ENCODE assay signal across 21 cellular contexts in the genomic region with DNA sequence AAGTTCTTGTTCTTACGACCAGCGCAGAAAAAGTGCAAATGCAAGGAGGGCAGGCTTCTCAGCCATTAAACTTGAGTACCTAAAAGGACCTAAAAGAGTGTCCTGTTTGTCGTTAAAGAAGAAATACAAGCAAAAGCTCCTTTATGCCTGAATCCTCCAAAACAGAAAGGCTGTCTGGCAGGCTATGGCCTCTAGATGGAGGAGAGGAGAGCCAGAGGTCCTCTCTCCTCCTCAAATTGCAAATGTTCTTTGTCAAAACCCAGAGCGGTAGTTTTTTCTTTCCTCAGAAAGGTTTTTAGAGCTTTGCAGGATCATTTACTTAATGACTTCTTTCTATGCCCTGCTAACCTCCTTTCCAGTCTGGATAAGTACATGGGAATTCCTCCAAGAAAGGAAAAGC. TPM values are rescaled to one million over a fixed set of nuclear protein-coding genes. Genes with fewer than 3 reads are reported as not detected.
"Had no signal": no experiment of that assay in that cellular context is flagged by ENCODE, and none has a peak within 500 bp of the region (broad histone marks: within the 10 kb centered on the region; RNA-seq: fewer than 3 reads in every experiment).

No MANE protein-coding gene starts in this region.

- H3K4me3 Mint-ChIP-seq: activated naive CD4-positive, alpha-beta T cell treated with anti-CD3 and anti-CD28 coated beads, Interleukin-2, amount 50 U/mL, for 24 hours; activated T-cell treated with anti-CD3 and anti-CD28 coated beads, Interleukin-2, amount 50 U/mL, for 72 hours; dendritic cell treated with granulocyte-macrophage colony-stimulating factor and Interleukin-4, amounts not matched to agents 40 ng/mL and 50 ng/mL, for 4 days; stimulated activated naive CD8-positive, alpha-beta T cell treated with anti-CD3 and anti-CD28 coated beads, Interleukin-15, amount 100 ng/mL, for 72 hours; T-helper 1 cell treated with Interleukin-12 subunit alpha and Interleukin-12 subunit beta and Interleukin-4 antibody, amounts not matched to agents 30 μg/mL and 1 μg/mL, for 36 hours had no signal

- H3K36me3 ChIP-seq: adrenal gland, right lobe of liver, suprapubic skin had no signal

- H3K9me3 Mint-ChIP-seq: activated naive CD4-positive, alpha-beta T cell treated with anti-CD3 and anti-CD28 coated beads, Interleukin-2, amount 50 U/mL, for 24 hours; dendritic cell treated with granulocyte-macrophage colony-stimulating factor and Interleukin-4, amounts not matched to agents 40 ng/mL and 50 ng/mL, for 4 days had no signal

- DNase-seq: activated gamma-delta T cell; activated T-cell treated with anti-CD3 and anti-CD28 coated beads, Interleukin-2, amount 50 U/mL, for 72 hours; adrenal gland; effector CD8-positive, alpha-beta T cell; midbrain; psoas muscle; right lobe of liver; stimulated activated CD4-positive, alpha-beta T cell treated with anti-CD3 and anti-CD28 coated beads, Interleukin-4, amount 100 ng/mL, for 1 hour; stimulated activated naive CD8-positive, alpha-beta T cell treated with anti-CD3 and anti-CD28 coated beads, Interleukin-15, amount 100 ng/mL, for 72 hours; trophoblast cell had no signal

- H3K27ac Mint-ChIP-seq: activated naive CD4-positive, alpha-beta T cell treated with anti-CD3 and anti-CD28 coated beads, Interleukin-2, amount 50 U/mL, for 24 hours; activated T-cell treated with anti-CD3 and anti-CD28 coated beads, Interleukin-2, amount 50 U/mL, for 72 hours; dendritic cell treated with granulocyte-macrophage colony-stimulating factor and Interleukin-4, amounts not matched to agents 40 ng/mL and 50 ng/mL, for 4 days; stimulated activated naive CD8-positive, alpha-beta T cell treated with anti-CD3 and anti-CD28 coated beads, Interleukin-15, amount 100 ng/mL, for 72 hours; T-helper 1 cell treated with Interleukin-12 subunit alpha and Interleukin-12 subunit beta and Interleukin-4 antibody, amounts not matched to agents 30 μg/mL and 1 μg/mL, for 36 hours had no signal

- H3K4me3 ChIP-seq: adrenal gland, lung, psoas muscle, right lobe of liver, smooth muscle cell, suprapubic skin had no signal

- H3K36me3 Mint-ChIP-seq: activated naive CD4-positive, alpha-beta T cell treated with anti-CD3 and anti-CD28 coated beads, Interleukin-2, amount 50 U/mL, for 24 hours had no signal

RNA-seq across cellular contexts. Expression of a gene that starts 1.9 kb away (rescaled TPM):
- total RNA-seq: activated CD8-positive, alpha-beta memory T cell treated with anti-CD3 and anti-CD28 coated beads for 36 hours; activated T-cell treated with anti-CD3 and anti-CD28 coated beads, Interleukin-2, amount 50 U/mL, for 72 hours; endothelial cell of umbilical vein; fibroblast of villous mesenchyme; osteoblast had no signal
- polyA plus RNA-seq: endothelial cell of umbilical vein, keratinocyte, smooth muscle cell had no signal
